8 cellular contexts compared by ENCODE assay signal in the genomic region with DNA sequence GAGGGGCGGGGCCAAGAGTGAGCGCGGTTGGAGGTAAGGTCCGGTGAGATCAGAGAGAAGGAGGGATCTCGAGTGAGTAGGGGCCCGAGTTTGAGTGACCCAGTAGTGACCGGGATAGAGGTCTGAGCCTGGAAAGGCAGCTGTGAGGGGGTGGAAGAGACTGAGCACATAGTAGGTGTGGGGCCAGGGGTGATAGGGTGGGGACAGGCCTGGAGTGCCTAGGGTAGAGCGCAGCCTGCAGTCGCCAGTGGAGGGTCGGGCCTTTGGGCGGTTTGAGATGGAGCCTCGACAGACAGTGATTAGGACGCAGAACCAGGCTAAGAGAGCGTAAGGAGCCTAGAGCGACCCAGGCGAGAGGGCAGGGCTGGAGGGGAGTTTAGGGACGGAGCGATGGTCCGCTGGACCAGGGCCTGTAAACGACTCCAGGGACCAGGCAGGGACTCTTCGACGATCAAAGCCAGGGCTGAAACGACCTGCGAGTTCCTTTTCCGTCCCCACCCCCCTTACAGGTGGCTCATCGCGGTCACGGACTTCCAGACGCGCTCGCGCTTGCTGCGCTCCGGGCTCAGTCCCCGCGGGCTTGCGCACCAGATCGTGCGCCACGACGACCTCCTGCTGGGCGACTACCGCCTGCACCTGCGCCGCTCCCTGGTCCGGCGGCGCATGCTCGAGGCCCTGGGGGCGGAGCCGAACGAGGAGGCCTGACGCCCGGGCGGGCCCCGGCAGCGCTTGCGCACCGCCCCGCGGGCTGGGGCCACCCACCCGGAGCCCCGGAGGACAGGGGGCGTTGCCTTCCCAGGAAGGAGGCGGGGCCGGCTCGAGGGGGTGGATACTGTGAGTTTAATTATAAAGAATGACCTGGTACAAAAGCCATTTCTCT.
A peak's percentile ranks its signal among the peaks of the same experiment; 100 is the strongest.
DNase-seq lines count a peak whose midpoint lies in the region; ATAC-seq, FAIRE-seq and TF ChIP-seq lines count a peak whose summit lies in the region.

No MANE protein-coding gene starts in this region.

- H3K9ac ChIP-seq in endocrine pancreas (ENCODE audit: control insufficient read depth, insufficient read depth, low read length), result peak overlapping the region; percentile 45

- peak; percentile 84 for DNase-seq in D721Med (ENCODE audit: insufficient read length, low spot score)
- peak; percentile 70 for DNase-seq in NCI-H1092 treated with DMSO at 0.1 percent for 48 hours (lab: John Stamatoyannopoulos, UW)
- peak; percentile 59 to 68 for DNase-seq in activated CD4-positive, alpha-beta T cell treated with anti-CD3 and anti-CD28 coated beads, Interleukin-2, amount 50 U/mL, for 48 hours
- peak; percentile 78 for DNase-seq in middle frontal gyrus (ENCODE audit: extremely low spot score, low spot score)
- peak; percentile 59 to 71 for DNase-seq in stimulated activated CD8-positive, alpha-beta memory T cell treated with anti-CD3 and anti-CD28 coated beads, Interleukin-7, amount 100 ng/mL, for 48 hours (ENCODE audit: extremely low read depth in 1 of 2, low read depth in 1 of 2)
- no peak for DNase-seq in NCI-H2107 treated with DMSO at 0.1 percent for 48 hours (lab: John Stamatoyannopoulos, UW; ENCODE audit: unreplicated experiment)

- FAIRE-seq in D721Med (lab: Jason Lieb, UNC), result no peak

- H3K4me3 ChIP-seq in endocrine pancreas (ENCODE audit: control insufficient read depth, insufficient read depth, low read length), result no peak overlapping the region

- no peak for ATAC-seq in HG02973 (IDR thresholded peaks at IDR 0.05; ENCODE audit: unreplicated experiment)

- H3K27me3 ChIP-seq in endocrine pancreas (ENCODE audit: control insufficient read depth, insufficient read depth, low read length), result no peaks in the 10 kb centered on the region

- H3K9me3 ChIP-seq in endocrine pancreas (ENCODE audit: control insufficient read depth, low read length), result no peaks in the 10 kb centered on the region

- H3K36me3 ChIP-seq in endocrine pancreas (ENCODE audit: control insufficient read depth, insufficient read depth, low read length), result no peaks in the 10 kb centered on the region

- H3K4me1 ChIP-seq in endocrine pancreas (ENCODE audit: control insufficient read depth, insufficient read depth, low read length), result no peaks in the 10 kb centered on the region

- TF ChIP-seq CTCF in D721Med (IDR thresholded peaks at IDR 0.05; ENCODE audit: insufficient read depth, missing control alignments), result no peak
